11 cellular contexts compared by ENCODE assay signal in the genomic region with DNA sequence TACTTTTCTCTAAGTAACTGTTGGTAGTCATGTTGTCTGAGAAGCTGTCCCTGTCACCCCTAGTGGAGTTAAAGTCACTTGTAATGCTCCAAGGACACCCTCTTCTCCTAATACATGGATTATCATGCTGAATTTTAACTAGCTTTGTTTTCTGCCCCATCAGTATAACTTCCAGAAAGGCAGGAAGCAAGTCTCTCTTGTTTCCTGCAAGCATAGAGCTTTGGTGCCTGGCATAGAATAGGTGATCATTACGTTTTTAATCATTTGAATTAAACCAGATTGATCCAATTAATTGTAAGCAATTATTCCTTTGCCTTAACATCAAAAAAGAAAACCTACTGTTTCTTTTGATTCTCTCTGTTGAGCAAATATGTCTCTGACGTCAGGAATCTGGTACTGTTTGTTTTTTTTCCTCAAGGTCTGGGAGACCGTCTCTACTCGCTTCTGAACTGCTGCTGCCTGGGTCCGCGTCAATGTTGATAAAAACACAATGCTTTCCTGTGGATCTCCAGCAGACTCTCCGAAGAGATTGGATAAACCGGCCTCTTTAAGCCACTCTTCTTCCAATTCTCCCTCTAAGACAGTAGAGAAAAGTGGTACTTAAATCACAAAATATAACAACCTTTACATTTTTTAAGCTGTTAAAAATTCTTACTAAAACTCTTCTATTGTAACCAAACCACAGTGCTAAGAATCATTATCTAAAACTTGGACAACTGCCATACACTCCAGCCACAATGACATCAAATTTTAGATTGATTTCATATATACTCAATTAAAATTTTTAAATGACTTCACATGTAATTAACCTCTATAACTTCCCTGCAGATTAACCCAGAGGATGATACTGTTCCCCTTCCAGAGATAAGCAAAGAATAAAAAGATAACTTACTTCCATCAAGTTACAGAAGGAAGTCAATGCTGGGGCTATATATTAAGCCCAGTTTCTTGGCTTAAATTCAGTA.
A peak's percentile ranks its signal among the peaks of the same experiment; 100 is the strongest.
DNase-seq lines count a peak whose midpoint lies in the region; ATAC-seq and TF ChIP-seq lines count a peak whose summit lies in the region.
"Had no signal": no experiment of that assay in that cellular context is flagged by ENCODE, and none has a peak within 500 bp of the region (broad histone marks: within the 10 kb centered on the region; RNA-seq: fewer than 3 reads in every experiment).

No MANE protein-coding gene starts in this region.

- peak overlapping the region; percentile 14; the same call in 1 of the 2 replicates for H3K9ac ChIP-seq in OCI-LY3 (ENCODE audit: low read length)

- H3K27me3 ChIP-seq in AG04450 (ENCODE audit: control insufficient read depth, insufficient read depth, low read length) (no peaks in the 10 kb centered on the region), OCI-LY3 (ENCODE audit: low read depth, low read length) (no peaks in the 10 kb centered on the region)

- peaks cover 28% of the 10 kb centered on the region for H3K36me3 ChIP-seq in OCI-LY3 (replicated peaks; ENCODE audit: low read depth, low read length)
- H3K36me3 ChIP-seq in mucosa of descending colon (ENCODE audit: low read depth), result no peaks in the 10 kb centered on the region

- no peak overlapping the region for H3K27ac ChIP-seq in AG04450 (ENCODE audit: low read depth, low read length)
- H3K27ac ChIP-seq in OCI-LY3 (ENCODE audit: low read length), result no peak overlapping the region

- H3K9me3 ChIP-seq in AG04450 (ENCODE audit: control insufficient read depth, insufficient read depth, low read length) (no peaks in the 10 kb centered on the region), OCI-LY3 (ENCODE audit: insufficient read depth, low read length) (no peaks in the 10 kb centered on the region), mucosa of descending colon (no peaks in the 10 kb centered on the region)

- DNase-seq in AG04450 (ENCODE audit: low read depth, low spot score) (peak; percentile 55), dermis blood vessel endothelial cell (peak; percentile 79), mucosa of descending colon (no peak), NCI-H2196 treated with DMSO at 0.1 percent for 48 hours (lab: John Stamatoyannopoulos, UW; ENCODE audit: unreplicated experiment) (no peak)
- DNase-seq in activated T-cell treated with anti-CD3 and anti-CD28 coated beads, Interleukin-2, amount 50 U/mL, for 1 hour, result no peak
- DNase-seq: head of caudate nucleus; stimulated activated CD4-positive, alpha-beta T cell treated with anti-CD3 and anti-CD28 coated beads, Interleukin-2, amount 100 ng/mL, for 24 hours; T-helper 9 cell had no signal

- CTCF ChIA-PET in AG04450 (lab: Charles Lee), result interaction anchor here (3.3 kb wide), 1 partner anchor 41 kb away, joined by 12 read pairs; no protein-coding TSS in a partner anchor

- POLR2A ChIA-PET in AG04450 (lab: Yijun Ruan, JAX), result no interaction called here

- H2AFZ ChIP-seq in OCI-LY3 (ENCODE audit: low read depth, low read length), result no peak overlapping the region

- no peaks in the 10 kb centered on the region for H4K20me1 ChIP-seq in OCI-LY3 (ENCODE audit: insufficient read depth, low read length)

- H3K79me2 ChIP-seq in OCI-LY3 (ENCODE audit: low read length), result no peaks in the 10 kb centered on the region

- H3K4me2 ChIP-seq in OCI-LY3 (ENCODE audit: low read length), result peak overlapping the region; percentile 31

- H3K4me1 ChIP-seq in OCI-LY3 (ENCODE audit: low read length) (peaks cover 38% of the 10 kb centered on the region), mucosa of descending colon (ENCODE audit: low read depth) (peaks cover 6% of the 10 kb centered on the region)

- intact Hi-C loops in mucosa of descending colon (cut with DNase I, micrococcal nuclease), result no loop called here

- ATAC-seq in mucosa of descending colon (peak; percentile 35), HG03135 (IDR thresholded peaks at IDR 0.05; ENCODE audit: unreplicated experiment) (no peak), GM18505 (IDR thresholded peaks at IDR 0.05; ENCODE audit: unreplicated experiment) (no peak)

- H3K4me3 ChIP-seq in AG04450 (ENCODE audit: low read depth, low read length), result no peak overlapping the region
- no peak overlapping the region for H3K4me3 ChIP-seq in OCI-LY3 (ENCODE audit: low read length)
- no peak overlapping the region for H3K4me3 ChIP-seq in mucosa of descending colon

- TF ChIP-seq CTCF in AG04450 (IDR thresholded peaks at IDR 0.05; ENCODE audit: low read depth, low read length), result no peak
- no peak for TF ChIP-seq CTCF in OCI-LY3 (IDR thresholded peaks at IDR 0.05; ENCODE audit: low read depth, low read length)
- no peak for TF ChIP-seq CTCF in mucosa of descending colon (IDR thresholded peaks at IDR 0.05)

- TF ChIP-seq POLR2A in GM18505 (IDR thresholded peaks at IDR 0.05; ENCODE audit: borderline replicate concordance, extremely low read depth, insufficient read depth, insufficient read length), result no peak

Comparison
In these comparisons a context has a peak if more than half of its experiments do, and no peak if none do; other contexts are left out.
1. DNase-seq: peak in AG04450 (single experiment) and dermis blood vessel endothelial cell (single experiment); none in mucosa of descending colon (0 of 3), NCI-H2196 treated with DMSO at 0.1 percent for 48 hours (single experiment) and activated T-cell treated with anti-CD3 and anti-CD28 coated beads, Interleukin-2, amount 50 U/mL, for 1 hour (single experiment).